16 cellular contexts compared by ENCODE assay signal in genomic region chr7:115226410-115226809, GRCh38.
"Had no signal": no experiment of that assay in that cellular context is flagged by ENCODE, and none has a peak within 500 bp of the region (broad histone marks: within the 10 kb centered on the region; RNA-seq: fewer than 3 reads in every experiment).

No MANE protein-coding gene starts in this region.

- H3K27me3 ChIP-seq: heart left ventricle, pancreas, right atrium auricular region, tibial artery had no signal

- H3K9me3 ChIP-seq: heart left ventricle, pancreas, psoas muscle, right atrium auricular region, tibial artery had no signal

- DNase-seq: activated T-cell treated with anti-CD3 and anti-CD28 coated beads, Interleukin-2, amount 50 U/mL, for 1 hour; aorta; heart left ventricle; kidney; midbrain; natural killer cell; pancreas; psoas muscle; stimulated activated CD4-positive, alpha-beta T cell treated with anti-CD3 and anti-CD28 coated beads, Interleukin-4, amount 100 ng/mL, for 4 hours; T-helper 9 cell; tibial artery had no signal

- H3K4me1 ChIP-seq: pancreas, psoas muscle had no signal

- H3K36me3 Mint-ChIP-seq: activated naive CD4-positive, alpha-beta T cell treated with anti-CD3 and anti-CD28 coated beads, Interleukin-2, amount 50 U/mL, for 72 hours; brain; natural killer cell had no signal

- ATAC-seq: activated naive CD4-positive, alpha-beta T cell treated with anti-CD3 and anti-CD28 coated beads, Interleukin-2, amount 50 U/mL, for 72 hours; heart left ventricle; natural killer cell; pancreas; psoas muscle had no signal

- H3K27me3 Mint-ChIP-seq: brain had no signal

- H3K4me3 Mint-ChIP-seq: brain; natural killer cell; stimulated activated naive CD8-positive, alpha-beta T cell treated with anti-CD3 and anti-CD28 coated beads, Interleukin-15, Interleukin-2, amounts not matched to agents 100 ng/mL and 50 ng/mL, for 24 hours had no signal

- H3K9me3 Mint-ChIP-seq: activated naive CD4-positive, alpha-beta T cell treated with anti-CD3 and anti-CD28 coated beads, Interleukin-2, amount 50 U/mL, for 72 hours; brain; natural killer cell; stimulated activated naive CD8-positive, alpha-beta T cell treated with anti-CD3 and anti-CD28 coated beads, Interleukin-15, Interleukin-2, amounts not matched to agents 100 ng/mL and 50 ng/mL, for 24 hours had no signal

- H3K4me1 Mint-ChIP-seq: natural killer cell had no signal

- H3K27ac ChIP-seq: heart left ventricle, pancreas, psoas muscle, right atrium auricular region, tibial artery had no signal

- H3K27ac Mint-ChIP-seq: activated naive CD4-positive, alpha-beta T cell treated with anti-CD3 and anti-CD28 coated beads, Interleukin-2, amount 50 U/mL, for 72 hours; brain; natural killer cell; stimulated activated naive CD8-positive, alpha-beta T cell treated with anti-CD3 and anti-CD28 coated beads, Interleukin-15, Interleukin-2, amounts not matched to agents 100 ng/mL and 50 ng/mL, for 24 hours had no signal

- H3K36me3 ChIP-seq: heart left ventricle, pancreas, right atrium auricular region, tibial artery had no signal

- H3K4me3 ChIP-seq: heart left ventricle, lung, pancreas, psoas muscle, right atrium auricular region, tibial artery had no signal
